19 cellular contexts compared by ENCODE assay signal in genomic region chr18:76935722-76936337, GRCh38.
"Had no signal": no experiment of that assay in that cellular context is flagged by ENCODE, and none has a peak within 500 bp of the region (broad histone marks: within the 10 kb centered on the region; RNA-seq: fewer than 3 reads in every experiment).

No MANE protein-coding gene starts in this region.

- DNase-seq: MV-4-11, NCI-H1048, NCI-H1105, NCI-H1417, NCI-H1436 treated with DMSO at 0.1 percent for 48 hours, NCI-H1694, NCI-H187 treated with DMSO at 0.1 percent for 48 hours, NCI-H2081, NCI-H2107, NCI-H2227 treated with DMSO at 0.1 percent for 48 hours, NCI-H524 treated with DMSO at 0.1 percent for 48 hours, NCI-H69, NCI-H774, RPMI8226, SHP77, SK-N-SH had no signal

- FAIRE-seq: K562, RCC 7860 had no signal

- ATAC-seq: K562 had no signal

- H3K4me2 ChIP-seq: KMS-11, SK-N-SH had no signal

- H3K9ac ChIP-seq: KMS-11, SK-N-SH had no signal

- H3K4me3 ChIP-seq: K562 had no signal

- H3K9me2 ChIP-seq: SK-N-SH had no signal

- H3K27ac ChIP-seq: KMS-11 had no signal

- H3K9me3 ChIP-seq: SK-N-SH had no signal
